9 cellular contexts compared by ENCODE assay signal in the genomic region with DNA sequence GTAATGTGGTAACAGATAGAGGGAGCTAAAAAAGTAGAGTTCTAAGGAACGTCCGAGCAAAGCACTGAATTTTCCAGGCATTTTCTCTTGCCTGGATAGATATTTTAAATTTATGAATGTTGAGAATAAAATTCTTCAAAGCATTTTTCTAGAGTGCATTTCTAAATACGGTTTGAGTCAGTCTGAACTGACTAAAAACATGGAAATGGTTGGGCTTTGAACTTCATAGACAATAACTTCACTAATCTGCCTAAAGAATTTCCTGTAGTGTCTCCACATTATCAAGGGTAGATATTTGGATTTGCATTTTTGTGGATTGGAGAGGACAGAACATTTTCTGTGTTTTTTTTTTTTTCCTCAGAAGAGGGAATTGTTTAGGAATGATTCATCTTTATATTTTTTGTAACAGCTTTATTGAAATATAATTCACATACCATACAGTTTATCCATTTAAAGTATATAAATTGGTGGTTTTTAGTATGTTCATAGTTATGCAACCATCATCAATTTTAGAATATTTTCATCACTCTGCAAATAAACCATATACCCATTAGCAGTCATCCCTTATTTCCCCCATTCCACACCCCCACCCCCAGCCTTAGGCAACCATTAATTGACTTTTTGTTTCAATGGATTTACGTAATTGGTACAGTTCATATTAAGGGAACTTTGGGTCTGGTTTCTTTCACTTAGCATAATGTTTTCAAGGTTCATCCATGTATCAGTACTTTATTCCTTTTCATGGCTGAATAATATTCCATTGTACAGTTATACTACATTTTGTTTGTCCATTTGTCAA. TPM values are rescaled to one million over a fixed set of nuclear protein-coding genes. Genes with fewer than 3 reads are reported as not detected.
DNase-seq lines count a peak whose midpoint lies in the region; TF ChIP-seq lines count a peak whose summit lies in the region.
"Had no signal": no experiment of that assay in that cellular context is flagged by ENCODE, and none has a peak within 500 bp of the region (broad histone marks: within the 10 kb centered on the region; RNA-seq: fewer than 3 reads in every experiment).

No MANE protein-coding gene starts in this region.

- intact Hi-C loops in ascending aorta (cut with DNase I), result loop anchor here (5.0 kb wide), 1 partner anchor 42 kb away; no protein-coding TSS in a partner anchor
- intact Hi-C loops in ovary (cut with DNase I), result loop anchor here in 1 of 4 donors (10.0 kb wide), 1 partner anchor 50 kb away; no protein-coding TSS in a partner anchor

- peaks cover 20% of the 10 kb centered on the region for H3K36me3 Mint-ChIP-seq in HFFc6 (ENCODE audit: low read depth)

- TF ChIP-seq EP300 in suprapubic skin (IDR thresholded peaks at IDR 0.05), result no peak
- no peak for TF ChIP-seq EP300 in ovary (IDR thresholded peaks at IDR 0.05)

- peak overlapping the region; percentile 91 for H3K27ac Mint-ChIP-seq in HFFc6

- TF ChIP-seq POLR2A in suprapubic skin (IDR thresholded peaks at IDR 0.05), result no peak
- no peak for TF ChIP-seq POLR2A in ovary (IDR thresholded peaks at IDR 0.05)

- peak overlapping the region; percentile 95 for H3K27ac ChIP-seq in ascending aorta
- peak overlapping the region; percentile 45 for H3K27ac ChIP-seq in suprapubic skin
- no peak overlapping the region for H3K27ac ChIP-seq in ovary
- H3K27ac ChIP-seq: parathyroid adenoma had no signal

- H3K27me3 ChIP-seq in ascending aorta, result no peaks in the 10 kb centered on the region
- H3K27me3 ChIP-seq in suprapubic skin, result no peaks in the 10 kb centered on the region
- no peaks in the 10 kb centered on the region for H3K27me3 ChIP-seq in ovary

- H3K9me3 ChIP-seq in ascending aorta (no peaks in the 10 kb centered on the region), suprapubic skin (no peaks in the 10 kb centered on the region), ovary (no peaks in the 10 kb centered on the region)

- H3K9me3 Mint-ChIP-seq in HFFc6, result no peaks in the 10 kb centered on the region

- H3K36me3 ChIP-seq in ascending aorta (no peaks in the 10 kb centered on the region), suprapubic skin (no peaks in the 10 kb centered on the region), ovary (no peaks in the 10 kb centered on the region)

- H3K4me3 ChIP-seq in ascending aorta (peak overlapping the region; percentile 14 to 29), suprapubic skin (no peak overlapping the region), ovary (no peak overlapping the region)

- in situ Hi-C loops in GM13976 (cut with MboI; ENCODE audit: low sequenced_read_pairs, unreplicated experiment), result no loop called here

- peaks cover 6 to 50% of the 10 kb centered on the region in 2 donors for H3K4me1 ChIP-seq in ascending aorta
- H3K4me1 ChIP-seq in suprapubic skin, result peaks cover 28% of the 10 kb centered on the region
- H3K4me1 ChIP-seq in ovary (ENCODE audit: insufficient read depth), result peaks cover 7% of the 10 kb centered on the region

- TF ChIP-seq CTCF in HFFc6 (IDR thresholded peaks at IDR 0.05) (peak; percentile 32; the same call in 1 of the 2 replicates), ascending aorta (IDR thresholded peaks at IDR 0.05) (no peak), suprapubic skin (IDR thresholded peaks at IDR 0.05) (no peak), ovary (IDR thresholded peaks at IDR 0.05) (no peak), GM13976 (IDR thresholded peaks at IDR 0.05; ENCODE audit: borderline replicate concordance, control extremely low read depth, extremely low read depth, insufficient read depth, missing control alignments) (no peak)

- peak; percentile 93 for DNase-seq in HFFc6
- DNase-seq in ascending aorta (ENCODE audit: low spot score in 2 of 2), result no peak
- DNase-seq in iris pigment epithelial cell (ENCODE audit: low read depth), result peak; percentile 91
- no peak for DNase-seq in suprapubic skin (ENCODE audit: low spot score in 2 of 2)
- no peak for DNase-seq in HK-2 (ENCODE audit: unreplicated experiment)
- no peak for DNase-seq in ovary
- DNase-seq in GM13976 (ENCODE audit: low spot score), result no peak
- DNase-seq: activated CD4-positive, alpha-beta T cell treated with anti-CD3 and anti-CD28 coated beads, Interleukin-2, amount 50 U/mL, for 4 hours had no signal

- peaks cover 71% of the 10 kb centered on the region for H3K4me1 Mint-ChIP-seq in HFFc6 (ENCODE audit: low read depth)

- 54% methylated on average over 4 of the region's 4 CpGs for WGBS in suprapubic skin
- 14 to 19% (median 19%) methylated on average over 4 of the region's 4 CpGs for WGBS in ovary, 3 donors

- peak overlapping the region; percentile 77 for H3K4me3 Mint-ChIP-seq in HFFc6

- peaks cover 2% of the 10 kb centered on the region; the same call in 1 of the 2 replicates for H3K27me3 Mint-ChIP-seq in HFFc6 (ENCODE audit: insufficient read depth)

RNA-seq across cellular contexts. Expression of gene GARRE1, which starts 20.7 kb away (rescaled TPM):
- 10 to 100 TPM; 16.2 to 26.0 (median 22.7) TPM for total RNA-seq in HFFc6 (2021; fragmentation: NEBNext Ultra II Directional; extraction: Animal tissue kit (Norgen Biotek cat#: 25700))
- 59.2 TPM for total RNA-seq in ascending aorta
- 10 to 100 TPM; 24.3 to 37.3 (median 31.0) TPM for total RNA-seq in suprapubic skin
- 10 to 100 TPM; 13.6 to 30.0 (median 22.5) TPM for total RNA-seq in ovary
- polyA plus RNA-seq in ovary, result 10 to 100 TPM; 13.3 to 39.1 TPM

Comparison
In these comparisons a context has a peak if more than half of its experiments do, and no peak if none do; other contexts are left out.
1. DNase-seq: peak in HFFc6 (single experiment) and iris pigment epithelial cell (single experiment); none in ascending aorta (0 of 2), suprapubic skin (0 of 2), HK-2 (single experiment), ovary (0 of 5) and GM13976 (single experiment).
2. H3K27ac ChIP-seq: peak in ascending aorta (2 of 2) and suprapubic skin (single experiment); none in ovary (0 of 2).
3. H3K4me3 ChIP-seq: peak in ascending aorta (2 of 2); none in suprapubic skin (single experiment) and ovary (single experiment).